In the genomic region with DNA sequence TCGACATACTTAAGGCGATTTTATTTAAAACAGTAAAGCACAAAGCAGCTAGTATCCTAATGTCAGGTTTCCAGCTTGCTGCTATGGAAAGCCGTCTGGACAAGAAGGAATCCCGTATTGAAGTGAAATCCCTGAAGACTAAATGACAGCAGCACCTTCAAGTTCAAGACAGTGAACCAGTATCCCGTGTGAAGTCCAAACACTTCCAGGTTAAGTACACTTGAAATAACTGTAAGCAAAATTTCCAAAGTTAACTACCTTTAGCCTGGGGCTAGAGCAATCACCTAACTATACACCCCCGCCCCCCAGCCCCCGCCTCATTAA, we compare ENCODE assay signal across 1 cellular context.
TF ChIP-seq lines count a peak whose summit lies in the region.

No MANE protein-coding gene starts in this region.

TF ChIP-seq in K562, 482 proteins besides CTCF, POLR2A, EP300 and RAD21 (continued from another document):
- TF ChIP-seq, protein P1, sequence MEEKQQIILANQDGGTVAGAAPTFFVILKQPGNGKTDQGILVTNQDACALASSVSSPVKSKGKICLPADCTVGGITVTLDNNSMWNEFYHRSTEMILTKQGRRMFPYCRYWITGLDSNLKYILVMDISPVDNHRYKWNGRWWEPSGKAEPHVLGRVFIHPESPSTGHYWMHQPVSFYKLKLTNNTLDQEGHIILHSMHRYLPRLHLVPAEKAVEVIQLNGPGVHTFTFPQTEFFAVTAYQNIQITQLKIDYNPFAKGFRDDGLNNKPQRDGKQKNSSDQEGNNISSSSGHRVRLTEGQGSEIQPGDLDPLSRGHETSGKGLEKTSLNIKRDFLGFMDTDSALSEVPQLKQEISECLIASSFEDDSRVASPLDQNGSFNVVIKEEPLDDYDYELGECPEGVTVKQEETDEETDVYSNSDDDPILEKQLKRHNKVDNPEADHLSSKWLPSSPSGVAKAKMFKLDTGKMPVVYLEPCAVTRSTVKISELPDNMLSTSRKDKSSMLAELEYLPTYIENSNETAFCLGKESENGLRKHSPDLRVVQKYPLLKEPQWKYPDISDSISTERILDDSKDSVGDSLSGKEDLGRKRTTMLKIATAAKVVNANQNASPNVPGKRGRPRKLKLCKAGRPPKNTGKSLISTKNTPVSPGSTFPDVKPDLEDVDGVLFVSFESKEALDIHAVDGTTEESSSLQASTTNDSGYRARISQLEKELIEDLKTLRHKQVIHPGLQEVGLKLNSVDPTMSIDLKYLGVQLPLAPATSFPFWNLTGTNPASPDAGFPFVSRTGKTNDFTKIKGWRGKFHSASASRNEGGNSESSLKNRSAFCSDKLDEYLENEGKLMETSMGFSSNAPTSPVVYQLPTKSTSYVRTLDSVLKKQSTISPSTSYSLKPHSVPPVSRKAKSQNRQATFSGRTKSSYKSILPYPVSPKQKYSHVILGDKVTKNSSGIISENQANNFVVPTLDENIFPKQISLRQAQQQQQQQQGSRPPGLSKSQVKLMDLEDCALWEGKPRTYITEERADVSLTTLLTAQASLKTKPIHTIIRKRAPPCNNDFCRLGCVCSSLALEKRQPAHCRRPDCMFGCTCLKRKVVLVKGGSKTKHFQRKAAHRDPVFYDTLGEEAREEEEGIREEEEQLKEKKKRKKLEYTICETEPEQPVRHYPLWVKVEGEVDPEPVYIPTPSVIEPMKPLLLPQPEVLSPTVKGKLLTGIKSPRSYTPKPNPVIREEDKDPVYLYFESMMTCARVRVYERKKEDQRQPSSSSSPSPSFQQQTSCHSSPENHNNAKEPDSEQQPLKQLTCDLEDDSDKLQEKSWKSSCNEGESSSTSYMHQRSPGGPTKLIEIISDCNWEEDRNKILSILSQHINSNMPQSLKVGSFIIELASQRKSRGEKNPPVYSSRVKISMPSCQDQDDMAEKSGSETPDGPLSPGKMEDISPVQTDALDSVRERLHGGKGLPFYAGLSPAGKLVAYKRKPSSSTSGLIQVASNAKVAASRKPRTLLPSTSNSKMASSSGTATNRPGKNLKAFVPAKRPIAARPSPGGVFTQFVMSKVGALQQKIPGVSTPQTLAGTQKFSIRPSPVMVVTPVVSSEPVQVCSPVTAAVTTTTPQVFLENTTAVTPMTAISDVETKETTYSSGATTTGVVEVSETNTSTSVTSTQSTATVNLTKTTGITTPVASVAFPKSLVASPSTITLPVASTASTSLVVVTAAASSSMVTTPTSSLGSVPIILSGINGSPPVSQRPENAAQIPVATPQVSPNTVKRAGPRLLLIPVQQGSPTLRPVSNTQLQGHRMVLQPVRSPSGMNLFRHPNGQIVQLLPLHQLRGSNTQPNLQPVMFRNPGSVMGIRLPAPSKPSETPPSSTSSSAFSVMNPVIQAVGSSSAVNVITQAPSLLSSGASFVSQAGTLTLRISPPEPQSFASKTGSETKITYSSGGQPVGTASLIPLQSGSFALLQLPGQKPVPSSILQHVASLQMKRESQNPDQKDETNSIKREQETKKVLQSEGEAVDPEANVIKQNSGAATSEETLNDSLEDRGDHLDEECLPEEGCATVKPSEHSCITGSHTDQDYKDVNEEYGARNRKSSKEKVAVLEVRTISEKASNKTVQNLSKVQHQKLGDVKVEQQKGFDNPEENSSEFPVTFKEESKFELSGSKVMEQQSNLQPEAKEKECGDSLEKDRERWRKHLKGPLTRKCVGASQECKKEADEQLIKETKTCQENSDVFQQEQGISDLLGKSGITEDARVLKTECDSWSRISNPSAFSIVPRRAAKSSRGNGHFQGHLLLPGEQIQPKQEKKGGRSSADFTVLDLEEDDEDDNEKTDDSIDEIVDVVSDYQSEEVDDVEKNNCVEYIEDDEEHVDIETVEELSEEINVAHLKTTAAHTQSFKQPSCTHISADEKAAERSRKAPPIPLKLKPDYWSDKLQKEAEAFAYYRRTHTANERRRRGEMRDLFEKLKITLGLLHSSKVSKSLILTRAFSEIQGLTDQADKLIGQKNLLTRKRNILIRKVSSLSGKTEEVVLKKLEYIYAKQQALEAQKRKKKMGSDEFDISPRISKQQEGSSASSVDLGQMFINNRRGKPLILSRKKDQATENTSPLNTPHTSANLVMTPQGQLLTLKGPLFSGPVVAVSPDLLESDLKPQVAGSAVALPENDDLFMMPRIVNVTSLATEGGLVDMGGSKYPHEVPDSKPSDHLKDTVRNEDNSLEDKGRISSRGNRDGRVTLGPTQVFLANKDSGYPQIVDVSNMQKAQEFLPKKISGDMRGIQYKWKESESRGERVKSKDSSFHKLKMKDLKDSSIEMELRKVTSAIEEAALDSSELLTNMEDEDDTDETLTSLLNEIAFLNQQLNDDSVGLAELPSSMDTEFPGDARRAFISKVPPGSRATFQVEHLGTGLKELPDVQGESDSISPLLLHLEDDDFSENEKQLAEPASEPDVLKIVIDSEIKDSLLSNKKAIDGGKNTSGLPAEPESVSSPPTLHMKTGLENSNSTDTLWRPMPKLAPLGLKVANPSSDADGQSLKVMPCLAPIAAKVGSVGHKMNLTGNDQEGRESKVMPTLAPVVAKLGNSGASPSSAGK (IDR thresholded peaks at IDR 0.05): no peak
- TF ChIP-seq NR2C2 (CRISPR knock-in tag; IDR thresholded peaks at IDR 0.05) (no peak), NR2C2 (tag; IDR thresholded peaks at IDR 0.05) (peak; percentile 70), ZNF24 (IDR thresholded peaks at IDR 0.05) (no peak), ZNF436 (CRISPR knock-in tag; IDR thresholded peaks at IDR 0.05) (no peak)
- TF ChIP-seq, protein P2, sequence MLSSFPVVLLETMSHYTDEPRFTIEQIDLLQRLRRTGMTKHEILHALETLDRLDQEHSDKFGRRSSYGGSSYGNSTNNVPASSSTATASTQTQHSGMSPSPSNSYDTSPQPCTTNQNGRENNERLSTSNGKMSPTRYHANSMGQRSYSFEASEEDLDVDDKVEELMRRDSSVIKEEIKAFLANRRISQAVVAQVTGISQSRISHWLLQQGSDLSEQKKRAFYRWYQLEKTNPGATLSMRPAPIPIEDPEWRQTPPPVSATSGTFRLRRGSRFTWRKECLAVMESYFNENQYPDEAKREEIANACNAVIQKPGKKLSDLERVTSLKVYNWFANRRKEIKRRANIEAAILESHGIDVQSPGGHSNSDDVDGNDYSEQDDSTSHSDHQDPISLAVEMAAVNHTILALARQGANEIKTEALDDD (IDR thresholded peaks at IDR 0.05): peak; percentile 50
